In genomic region chr6:2656460-2657064, GRCh38 we compare ENCODE assay signal across 15 cellular contexts.
"Had no signal": no experiment of that assay in that cellular context is flagged by ENCODE, and none has a peak within 500 bp of the region (broad histone marks: within the 10 kb centered on the region; RNA-seq: fewer than 3 reads in every experiment).

No MANE protein-coding gene starts in this region.

- H3K4me3 Mint-ChIP-seq: activated naive CD8-positive, alpha-beta T cell treated with anti-CD3 and anti-CD28 coated beads for 36 hours; stimulated activated effector memory CD8-positive, alpha-beta T cell treated with anti-CD3 and anti-CD28 coated beads, Interleukin-12 subunit alpha, Interleukin-12 subunit beta, amount 100 ng/mL, for 72 hours; T-helper 2 cell treated with Interferon-gamma antibody and Interleukin-4, amounts not matched to agents 5 μg/mL and 100 μg/mL, for 36 hours had no signal

- H3K9me3 ChIP-seq: body of pancreas, lower lobe of right lung, vagina had no signal

- DNase-seq: activated CD4-positive, alpha-beta T cell treated with anti-CD3 and anti-CD28 coated beads, Interleukin-2, amount 50 U/mL, for 1 hour; activated CD8-positive, alpha-beta memory T cell treated with anti-CD3 and anti-CD28 coated beads for 24 hours; activated naive CD8-positive, alpha-beta T cell treated with anti-CD3 and anti-CD28 coated beads for 36 hours; amygdala; body of pancreas; central memory CD4-positive, alpha-beta T cell; effector CD4-positive, alpha-beta T cell; left colon; lower lobe of right lung had no signal

- H3K36me3 Mint-ChIP-seq: stimulated activated effector memory CD8-positive, alpha-beta T cell treated with anti-CD3 and anti-CD28 coated beads, Interleukin-12 subunit alpha, Interleukin-12 subunit beta, amount 100 ng/mL, for 72 hours had no signal

- H3K27ac ChIP-seq: body of pancreas, coronary artery, lower lobe of right lung, parathyroid adenoma, vagina had no signal

- FAIRE-seq: islet of Langerhans had no signal

- H3K27me3 ChIP-seq: body of pancreas, vagina had no signal

- H3K9me3 Mint-ChIP-seq: T-helper 2 cell treated with Interferon-gamma antibody and Interleukin-4, amounts not matched to agents 5 μg/mL and 100 μg/mL, for 36 hours had no signal

- H3K4me1 Mint-ChIP-seq: stimulated activated effector memory CD8-positive, alpha-beta T cell treated with anti-CD3 and anti-CD28 coated beads, Interleukin-12 subunit alpha, Interleukin-12 subunit beta, amount 100 ng/mL, for 72 hours had no signal

- ATAC-seq: body of pancreas; left colon; lower lobe of right lung; stimulated activated effector memory CD8-positive, alpha-beta T cell treated with anti-CD3 and anti-CD28 coated beads, Interleukin-12 subunit alpha, Interleukin-12 subunit beta, amount 100 ng/mL, for 72 hours had no signal

- H3K27ac Mint-ChIP-seq: activated naive CD8-positive, alpha-beta T cell treated with anti-CD3 and anti-CD28 coated beads for 36 hours; stimulated activated effector memory CD8-positive, alpha-beta T cell treated with anti-CD3 and anti-CD28 coated beads, Interleukin-12 subunit alpha, Interleukin-12 subunit beta, amount 100 ng/mL, for 72 hours; T-helper 2 cell treated with Interferon-gamma antibody and Interleukin-4, amounts not matched to agents 5 μg/mL and 100 μg/mL, for 36 hours had no signal
